In the genomic region with DNA sequence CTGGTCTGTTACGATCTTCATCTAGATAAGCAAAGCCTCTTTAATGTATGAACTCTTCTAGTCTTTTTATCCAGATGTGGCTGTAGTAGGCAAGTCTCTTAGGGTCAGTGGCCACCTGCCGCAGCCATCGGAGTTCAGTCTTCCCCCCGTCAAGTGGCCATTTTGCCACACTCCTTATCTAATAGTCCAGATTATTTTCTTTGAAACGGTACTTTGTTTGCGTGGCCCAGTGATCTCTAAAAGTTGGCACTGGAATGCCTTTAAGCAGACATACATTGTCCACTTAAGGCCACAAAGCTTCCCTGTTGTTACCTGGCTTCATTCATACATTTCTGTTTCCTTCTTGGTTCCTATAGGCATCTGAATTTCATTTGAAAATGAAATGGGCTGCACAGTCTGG, we compare ENCODE assay signal across 23 cellular contexts.
"Had no signal": no experiment of that assay in that cellular context is flagged by ENCODE, and none has a peak within 500 bp of the region (broad histone marks: within the 10 kb centered on the region; RNA-seq: fewer than 3 reads in every experiment).

No MANE protein-coding gene starts in this region.

- H3K27me3 ChIP-seq: esophagus squamous epithelium, gastroesophageal sphincter, neural progenitor cell, ovary, right lobe of liver, spleen, suprapubic skin, tibial nerve, upper lobe of right lung, vagina had no signal

- DNase-seq: effector memory CD8-positive, alpha-beta T cell; esophagus squamous epithelium; foreskin fibroblast; glutamatergic neuron; kidney; left cardiac atrium; left ventricle myocardium inferior; lower lobe of right lung; nucleus accumbens; ovary; right lobe of liver; spleen; stimulated activated CD4-positive, alpha-beta T cell treated with anti-CD3 and anti-CD28 coated beads, Interleukin-15, amount 100 ng/mL, for 24 hours; stimulated activated CD4-positive, alpha-beta T cell treated with anti-CD3 and anti-CD28 coated beads, Interleukin-1b, Interleukin-23, amount 100 ng/mL, for 48 hours; stimulated activated CD4-positive, alpha-beta T cell treated with anti-CD3 and anti-CD28 coated beads, Interleukin-4, amount 100 ng/mL, for 24 hours; upper lobe of right lung had no signal

- H3K27ac ChIP-seq: esophagus squamous epithelium, gastroesophageal sphincter, left ventricle myocardium inferior, lower lobe of right lung, neural progenitor cell, ovary, right lobe of liver, spleen, suprapubic skin, tibial nerve, upper lobe of right lung, vagina had no signal

- H3K9me3 ChIP-seq: esophagus squamous epithelium, gastroesophageal sphincter, left ventricle myocardium inferior, lower lobe of right lung, ovary, right lobe of liver, spleen, suprapubic skin, tibial nerve, upper lobe of right lung, vagina had no signal

- H2AFZ ChIP-seq: neural progenitor cell had no signal

- H3K9ac ChIP-seq: neural progenitor cell had no signal

- H3K36me3 ChIP-seq: neural progenitor cell, ovary had no signal

- H3K4me1 ChIP-seq: lower lobe of right lung, neural progenitor cell, upper lobe of right lung had no signal

- H3K4me2 ChIP-seq: neural progenitor cell had no signal

- H3K4me3 ChIP-seq: esophagus squamous epithelium, gastroesophageal sphincter, left ventricle myocardium inferior, lower lobe of right lung, neural progenitor cell, ovary, right lobe of liver, spleen, suprapubic skin, tibial nerve, upper lobe of right lung, vagina had no signal

- ATAC-seq: effector memory CD8-positive, alpha-beta T cell; gastroesophageal sphincter; left cardiac atrium; lower lobe of right lung; natural killer cell treated with Interleukin-12 subunit alpha and Interleukin-12 subunit beta and Interleukin-15 and Interleukin-18, amount 100 ng/mL, for 72 hours; right lobe of liver; stimulated activated memory B cell treated with anti-CD40 and anti-IgM and Interleukin-4, amounts not matched to agents 10 μg/mL and 1 μg/mL and 100 μg/mL, for 72 hours; upper lobe of right lung had no signal
